Comparison of ENCODE assay signal across 9 cellular contexts in genomic region chr2:144325086-144325485, GRCh38.
A peak's percentile ranks its signal among the peaks of the same experiment; 100 is the strongest.
DNase-seq lines count a peak whose midpoint lies in the region; ATAC-seq and TF ChIP-seq lines count a peak whose summit lies in the region.
"Had no signal": no experiment of that assay in that cellular context is flagged by ENCODE, and none has a peak within 500 bp of the region (broad histone marks: within the 10 kb centered on the region; RNA-seq: fewer than 3 reads in every experiment).

No MANE protein-coding gene starts in this region.

- no peaks in the 10 kb centered on the region for H3K9me3 ChIP-seq in tibial artery

- H3K27me3 ChIP-seq in tibial artery: no peaks in the 10 kb centered on the region

- H3K27ac ChIP-seq in coronary artery (no peak overlapping the region), tibial artery (no peak overlapping the region)

- H3K36me3 ChIP-seq in tibial artery: no peaks in the 10 kb centered on the region

- H3K4me3 Mint-ChIP-seq in activated CD8-positive, alpha-beta memory T cell treated with anti-CD3 and anti-CD28 coated beads, Interleukin-2, amount 10 ng/mL, durations not matched to agents 7 days and 5 days: peak overlapping the region; percentile 71
- peak overlapping the region; percentile 72 for H3K4me3 Mint-ChIP-seq in activated T-helper 1 cell treated with anti-CD3 and anti-CD28 coated beads, Interleukin-12 subunit alpha, Interleukin-12 subunit beta, Interleukin-2, Interleukin-4 antibody, amounts not matched to agents 30 ng/mL and 10 ng/mL and 1 ng/mL, durations not matched to agents 14 hours and 24 hours and 36 hours

- H3K4me1 ChIP-seq in tibial artery: peaks cover 0 to 22% (median 6%) of the 10 kb centered on the region in 4 donors

- H3K27ac Mint-ChIP-seq in activated CD8-positive, alpha-beta memory T cell treated with anti-CD3 and anti-CD28 coated beads, Interleukin-2, amount 10 ng/mL, durations not matched to agents 7 days and 5 days: peak overlapping the region; percentile 100
- peak overlapping the region; percentile 97 for H3K27ac Mint-ChIP-seq in activated T-helper 1 cell treated with anti-CD3 and anti-CD28 coated beads, Interleukin-12 subunit alpha, Interleukin-12 subunit beta, Interleukin-2, Interleukin-4 antibody, amounts not matched to agents 30 ng/mL and 10 ng/mL and 1 ng/mL, durations not matched to agents 14 hours and 24 hours and 36 hours

- peak; percentile 90 for DNase-seq in activated CD8-positive, alpha-beta memory T cell treated with anti-CD3 and anti-CD28 coated beads, Interleukin-2, amount 10 ng/mL, durations not matched to agents 7 days and 5 days
- DNase-seq in activated CD8-positive, alpha-beta memory T cell treated with anti-CD3 and anti-CD28 coated beads, Interleukin-2, amount 50 U/mL, for 48 hours: no peak
- peak; percentile 55 for DNase-seq in activated T-helper 1 cell treated with anti-CD3 and anti-CD28 coated beads, Interleukin-12 subunit alpha, Interleukin-12 subunit beta, Interleukin-2, Interleukin-4 antibody, amounts not matched to agents 30 ng/mL and 10 ng/mL and 1 ng/mL, durations not matched to agents 14 hours and 24 hours and 36 hours (ENCODE audit: low spot score)
- peak; percentile 22 to 43 for DNase-seq in stimulated activated CD8-positive, alpha-beta memory T cell treated with anti-CD3 and anti-CD28 coated beads, Interleukin-4, amount 100 ng/mL, for 4 hours (ENCODE audit: low read depth in 2 of 2, low spot score in 1 of 2)
- DNase-seq in G401 (ENCODE audit: low spot score) (no peak), coronary artery (ENCODE audit: low spot score) (no peak), tibial artery (no peak)

- peak; percentile 74 for ATAC-seq in activated CD8-positive, alpha-beta memory T cell treated with anti-CD3 and anti-CD28 coated beads, Interleukin-2, amount 10 ng/mL, durations not matched to agents 7 days and 5 days
- ATAC-seq in HG03103 (IDR thresholded peaks at IDR 0.05; ENCODE audit: low read depth, unreplicated experiment): peak; percentile 47

- CTCF ChIA-PET in activated CD8-positive, alpha-beta memory T cell treated with anti-CD3 and anti-CD28 coated beads, Interleukin-2, amount 10 ng/mL, durations not matched to agents 7 days and 5 days (lab: Charles Lee): interaction anchor here (1.0 to 1.1 kb wide), 2 partner anchors 15 to 87 kb away, joined by 3 to 4 read pairs; no protein-coding TSS in a partner anchor

- TF ChIP-seq CTCF in coronary artery (IDR thresholded peaks at IDR 0.05): no peak
- TF ChIP-seq CTCF in tibial artery (IDR thresholded peaks at IDR 0.05): no peak

- peaks cover 88% of the 10 kb centered on the region for H3K4me1 Mint-ChIP-seq in activated CD8-positive, alpha-beta memory T cell treated with anti-CD3 and anti-CD28 coated beads, Interleukin-2, amount 10 ng/mL, durations not matched to agents 7 days and 5 days
- H3K4me1 Mint-ChIP-seq in activated T-helper 1 cell treated with anti-CD3 and anti-CD28 coated beads, Interleukin-12 subunit alpha, Interleukin-12 subunit beta, Interleukin-2, Interleukin-4 antibody, amounts not matched to agents 30 ng/mL and 10 ng/mL and 1 ng/mL, durations not matched to agents 14 hours and 24 hours and 36 hours (ENCODE audit: low read depth): peaks cover 81% of the 10 kb centered on the region

- no peaks in the 10 kb centered on the region for H3K9me3 Mint-ChIP-seq in activated CD8-positive, alpha-beta memory T cell treated with anti-CD3 and anti-CD28 coated beads, Interleukin-2, amount 10 ng/mL, durations not matched to agents 7 days and 5 days (ENCODE audit: low read depth)
- peaks cover 15% of the 10 kb centered on the region for H3K9me3 Mint-ChIP-seq in activated T-helper 1 cell treated with anti-CD3 and anti-CD28 coated beads, Interleukin-12 subunit alpha, Interleukin-12 subunit beta, Interleukin-2, Interleukin-4 antibody, amounts not matched to agents 30 ng/mL and 10 ng/mL and 1 ng/mL, durations not matched to agents 14 hours and 24 hours and 36 hours

- intact Hi-C loops in activated T-helper 1 cell treated with anti-CD3 and anti-CD28 coated beads, Interleukin-12 subunit alpha, Interleukin-12 subunit beta, Interleukin-2, Interleukin-4 antibody, amounts not matched to agents 30 ng/mL and 10 ng/mL and 1 ng/mL, durations not matched to agents 14 hours and 24 hours and 36 hours (cut with micrococcal nuclease): loop anchor here (1.0 to 2.0 kb wide), 8 partner anchors 33 to 594 kb away; no protein-coding TSS in a partner anchor
- intact Hi-C loops in tibial artery (cut with DNase I; ENCODE audit: low total_unique reads): no loop called here

- in situ Hi-C loops in G401 (cut with HindIII; ENCODE audit: low sequenced_read_pairs): no loop called here

- no peaks in the 10 kb centered on the region for H3K27me3 Mint-ChIP-seq in activated CD8-positive, alpha-beta memory T cell treated with anti-CD3 and anti-CD28 coated beads, Interleukin-2, amount 10 ng/mL, durations not matched to agents 7 days and 5 days
- no peaks in the 10 kb centered on the region for H3K27me3 Mint-ChIP-seq in activated T-helper 1 cell treated with anti-CD3 and anti-CD28 coated beads, Interleukin-12 subunit alpha, Interleukin-12 subunit beta, Interleukin-2, Interleukin-4 antibody, amounts not matched to agents 30 ng/mL and 10 ng/mL and 1 ng/mL, durations not matched to agents 14 hours and 24 hours and 36 hours (ENCODE audit: insufficient read depth)

- H3K36me3 Mint-ChIP-seq in activated CD8-positive, alpha-beta memory T cell treated with anti-CD3 and anti-CD28 coated beads, Interleukin-2, amount 10 ng/mL, durations not matched to agents 7 days and 5 days: peaks cover 54% of the 10 kb centered on the region
- peaks cover 30% of the 10 kb centered on the region for H3K36me3 Mint-ChIP-seq in activated T-helper 1 cell treated with anti-CD3 and anti-CD28 coated beads, Interleukin-12 subunit alpha, Interleukin-12 subunit beta, Interleukin-2, Interleukin-4 antibody, amounts not matched to agents 30 ng/mL and 10 ng/mL and 1 ng/mL, durations not matched to agents 14 hours and 24 hours and 36 hours (ENCODE audit: low read depth)

- H3K4me3 ChIP-seq in coronary artery (no peak overlapping the region), tibial artery (no peak overlapping the region)
- H3K4me3 ChIP-seq: lung had no signal

Comparison
In these comparisons a context has a peak if more than half of its experiments do, and no peak if none do; other contexts are left out.
1. DNase-seq: peak in activated CD8-positive, alpha-beta memory T cell treated with anti-CD3 and anti-CD28 coated beads, Interleukin-2, amount 10 ng/mL, durations not matched to agents 7 days and 5 days (single experiment), activated T-helper 1 cell treated with anti-CD3 and anti-CD28 coated beads, Interleukin-12 subunit alpha, Interleukin-12 subunit beta, Interleukin-2, Interleukin-4 antibody, amounts not matched to agents 30 ng/mL and 10 ng/mL and 1 ng/mL, durations not matched to agents 14 hours and 24 hours and 36 hours (single experiment) and stimulated activated CD8-positive, alpha-beta memory T cell treated with anti-CD3 and anti-CD28 coated beads, Interleukin-4, amount 100 ng/mL, for 4 hours (2 of 2); none in activated CD8-positive, alpha-beta memory T cell treated with anti-CD3 and anti-CD28 coated beads, Interleukin-2, amount 50 U/mL, for 48 hours (single experiment), G401 (single experiment), coronary artery (single experiment) and tibial artery (0 of 2).